Comparison of ENCODE assay signal across 15 cellular contexts in genomic region chr7:147584771-147585193, GRCh38.
A peak's percentile ranks its signal among the peaks of the same experiment; 100 is the strongest.
DNase-seq lines count a peak whose midpoint lies in the region; ATAC-seq and TF ChIP-seq lines count a peak whose summit lies in the region.
"Had no signal": no experiment of that assay in that cellular context is flagged by ENCODE, and none has a peak within 500 bp of the region (broad histone marks: within the 10 kb centered on the region; RNA-seq: fewer than 3 reads in every experiment).

No MANE protein-coding gene starts in this region.

- H3K4me3 Mint-ChIP-seq in immature natural killer cell = no peak overlapping the region

- DNase-seq in BE2C = peak; percentile 49
- DNase-seq in NCI-H1694 (lab: John Stamatoyannopoulos, UW) = peak; percentile 88
- peak; percentile 13 for DNase-seq in iPS-NIHi7 (ENCODE audit: extremely low spot score)
- DNase-seq in heart left ventricle = no peak
- DNase-seq in immature natural killer cell = no peak
- no peak for DNase-seq in activated gamma-delta T cell (lab: John Stamatoyannopoulos, UW)
- DNase-seq in islet precursor cell = no peak
- DNase-seq: KG1, NCI-H1092 treated with DMSO at 0.1 percent for 48 hours, NCI-H187 treated with DMSO at 0.1 percent for 48 hours, Peyer's patch, Right ventricle myocardium superior had no signal

- intact Hi-C loops in heart left ventricle (cut with DNase I) = no loop called here

- H3K36me3 ChIP-seq in BE2C = no peaks in the 10 kb centered on the region
- no peaks in the 10 kb centered on the region for H3K36me3 ChIP-seq in heart left ventricle
- H3K36me3 ChIP-seq: BLaER1 treated with 17β-estradiol and CSF1 and Interleukin-3, amounts not matched to agents 10 nM and 100 nM; Peyer's patch had no signal

- H3K27ac ChIP-seq in heart left ventricle = no peak overlapping the region
- H3K27ac ChIP-seq: 22Rv1; BLaER1 treated with 17β-estradiol and CSF1 and Interleukin-3, amounts not matched to agents 10 nM and 100 nM; Peyer's patch had no signal

- ATAC-seq in SK-N-SH treated with all-trans-retinoic acid at 6 μM for 48 hours (peak; percentile 54; the same call in 2 of the 3 replicates), heart left ventricle (no peak)

- TF ChIP-seq POLR2A in heart left ventricle (IDR thresholded peaks at IDR 0.05) = no peak

- peaks cover 15% of the 10 kb centered on the region for H3K4me1 ChIP-seq in BE2C
- H3K4me1 ChIP-seq in heart left ventricle = no peaks in the 10 kb centered on the region
- H3K4me1 ChIP-seq: Peyer's patch had no signal

- H3K4me1 Mint-ChIP-seq in immature natural killer cell = no peaks in the 10 kb centered on the region

- no peak overlapping the region for H3K27ac Mint-ChIP-seq in immature natural killer cell

- TF ChIP-seq CTCF in BE2C (IDR thresholded peaks at IDR 0.05; ENCODE audit: low read depth, low read length) (no peak), heart left ventricle (IDR thresholded peaks at IDR 0.05) (no peak)

- H3K27me3 ChIP-seq in BE2C (no peaks in the 10 kb centered on the region), heart left ventricle (no peaks in the 10 kb centered on the region)
- H3K27me3 ChIP-seq: BLaER1 treated with 17β-estradiol and CSF1 and Interleukin-3, amounts not matched to agents 10 nM and 100 nM; Peyer's patch had no signal

- H3K9me3 ChIP-seq in BE2C (no peaks in the 10 kb centered on the region), heart left ventricle (no peaks in the 10 kb centered on the region)
- H3K9me3 ChIP-seq: BLaER1 treated with 17β-estradiol and CSF1 and Interleukin-3, amounts not matched to agents 10 nM and 100 nM; Peyer's patch had no signal

- 21 to 46% (median 39%) methylated on average over 5 of the region's 5 CpGs for WGBS in heart left ventricle, 4 donors

- peaks cover 0 to 2% (median 0%) of the 10 kb centered on the region in 3 donors for H3K27me3 Mint-ChIP-seq in immature natural killer cell (ENCODE audit: low read depth in 3 of 3)

- H3K36me3 Mint-ChIP-seq in immature natural killer cell = no peaks in the 10 kb centered on the region

- no peak overlapping the region for H3K4me3 ChIP-seq in BE2C (ENCODE audit: low read depth, low read length)
- H3K4me3 ChIP-seq in heart left ventricle = no peak overlapping the region
- H3K4me3 ChIP-seq: BLaER1 treated with 17β-estradiol and CSF1 and Interleukin-3, amounts not matched to agents 10 nM and 100 nM; Peyer's patch had no signal

- H3K9me3 Mint-ChIP-seq in immature natural killer cell = peaks cover 0 to 15% (median 4%) of the 10 kb centered on the region in 6 donors

TF ChIP-seq in SK-N-SH treated with all-trans-retinoic acid at 6 μM for 48 hours, 23 proteins besides CTCF, POLR2A, EP300 and RAD21 (continues in another document):
- peak; percentile 98 for TF ChIP-seq TSHZ2 (CRISPR knock-in tag; IDR thresholded peaks at IDR 0.05)
- no peak for TF ChIP-seq GLIS3 (CRISPR knock-in tag; IDR thresholded peaks at IDR 0.05)
- peak; percentile 37 for TF ChIP-seq ZNF70 (CRISPR knock-in tag; IDR thresholded peaks at IDR 0.05)
- no peak for TF ChIP-seq RARB (CRISPR knock-in tag; IDR thresholded peaks at IDR 0.05)
- TF ChIP-seq PPARA (CRISPR knock-in tag; IDR thresholded peaks at IDR 0.05; ENCODE audit: borderline replicate concordance) = no peak
- TF ChIP-seq BACH2 (CRISPR knock-in tag; IDR thresholded peaks at IDR 0.05; ENCODE audit: borderline replicate concordance) = no peak
- no peak for TF ChIP-seq POU6F1 (CRISPR knock-in tag; IDR thresholded peaks at IDR 0.05; ENCODE audit: borderline replicate concordance, low read depth)
- TF ChIP-seq ZC3H10 (CRISPR knock-in tag; IDR thresholded peaks at IDR 0.05) = no peak
- 0 out of 2 replicates have a peak, but pooled peaks have one; percentile 59 for TF ChIP-seq SNAI2 (CRISPR knock-in tag; IDR thresholded peaks at IDR 0.05)
- TF ChIP-seq ARNTL (CRISPR knock-in tag; IDR thresholded peaks at IDR 0.05; ENCODE audit: borderline replicate concordance, low read depth) = no peak
- TF ChIP-seq TOX (CRISPR knock-in tag; IDR thresholded peaks at IDR 0.05; ENCODE audit: borderline replicate concordance) = no peak
- no peak for TF ChIP-seq CSDC2 (CRISPR knock-in tag; IDR thresholded peaks at IDR 0.05)
- TF ChIP-seq ZNF8 (CRISPR knock-in tag; IDR thresholded peaks at IDR 0.05) = peak; percentile 37
- TF ChIP-seq OSR1 (CRISPR knock-in tag; IDR thresholded peaks at IDR 0.05) = no peak
- TF ChIP-seq ZFP3 (CRISPR knock-in tag; IDR thresholded peaks at IDR 0.05) = no peak
- no peak for TF ChIP-seq ESRRG (CRISPR knock-in tag; IDR thresholded peaks at IDR 0.05)
- TF ChIP-seq CSRNP3 (CRISPR knock-in tag; IDR thresholded peaks at IDR 0.05) = no peak
- 0 out of 2 replicates have a peak, but pooled peaks have one; percentile 34 for TF ChIP-seq ZNF565 (CRISPR knock-in tag; conservative IDR thresholded peaks at IDR 0.05; ENCODE audit: low read depth)
- no peak for TF ChIP-seq ZFP30 (CRISPR knock-in tag; IDR thresholded peaks at IDR 0.05)
- peak; percentile 57; the same call in 1 of the 2 replicates for TF ChIP-seq ISL1 (CRISPR knock-in tag; IDR thresholded peaks at IDR 0.05)
- peak; percentile 90 for TF ChIP-seq TCF4 (CRISPR knock-in tag; IDR thresholded peaks at IDR 0.05; ENCODE audit: borderline replicate concordance)
- no peak for TF ChIP-seq PATZ1 (CRISPR knock-in tag; IDR thresholded peaks at IDR 0.05; ENCODE audit: borderline replicate concordance)

Comparison
In these comparisons a context has a peak if more than half of its experiments do, and no peak if none do; other contexts are left out.
1. DNase-seq: peak in BE2C (single experiment), NCI-H1694 (single experiment) and iPS-NIHi7 (single experiment); none in heart left ventricle (0 of 5), immature natural killer cell (0 of 3), activated gamma-delta T cell (single experiment) and islet precursor cell (single experiment).